ENCODE assay signal across 8 cellular contexts in genomic region chr14:99604766-99605298, GRCh38. TPM values are rescaled to one million over a fixed set of nuclear protein-coding genes. Genes with fewer than 3 reads are reported as not detected.
A peak's percentile ranks its signal among the peaks of the same experiment; 100 is the strongest.
DNase-seq lines count a peak whose midpoint lies in the region; ATAC-seq and TF ChIP-seq lines count a peak whose summit lies in the region.

No MANE protein-coding gene starts in this region.

- no peak for TF ChIP-seq CTCF in 22Rv1 (IDR thresholded peaks at IDR 0.05)
- TF ChIP-seq CTCF in GM12865 (IDR thresholded peaks at IDR 0.05; ENCODE audit: insufficient read depth, low read depth, low read length, missing control alignments) = no peak

- no peaks in the 10 kb centered on the region for H3K9me3 ChIP-seq in T-helper 17 cell (ENCODE audit: control insufficient read depth, low read length, poor library complexity, severe bottlenecking)
- no peaks in the 10 kb centered on the region for H3K9me3 ChIP-seq in endocrine pancreas (ENCODE audit: control insufficient read depth, low read length)
- no peaks in the 10 kb centered on the region for H3K9me3 ChIP-seq in muscle layer of colon (ENCODE audit: low read length)

- H3K4me1 ChIP-seq in endocrine pancreas (ENCODE audit: control insufficient read depth, insufficient read depth, low read length) (no peaks in the 10 kb centered on the region), muscle layer of colon (ENCODE audit: insufficient read depth, low read length) (peaks cover 31% of the 10 kb centered on the region)

- DNase-seq in GM12865 (ENCODE audit: low read depth) = peak; percentile 33
- DNase-seq in T-helper 17 cell = peak; percentile 22 to 35 (median 29)
- no peak for DNase-seq in putamen (ENCODE audit: low spot score)
- no peak for DNase-seq in central memory CD4-positive, alpha-beta T cell

- H3K36me3 ChIP-seq in endocrine pancreas (ENCODE audit: control insufficient read depth, insufficient read depth, low read length) (no peaks in the 10 kb centered on the region), muscle layer of colon (ENCODE audit: insufficient read depth, low read length) (no peaks in the 10 kb centered on the region)

- peaks cover 31% of the 10 kb centered on the region for H3K4me1 Mint-ChIP-seq in T-helper 17 cell

- H3K4me3 ChIP-seq in GM12865 (ENCODE audit: low read depth, low read length) (peak overlapping the region; percentile 83), endocrine pancreas (ENCODE audit: control insufficient read depth, insufficient read depth, low read length) (no peak overlapping the region), muscle layer of colon (ENCODE audit: low read depth in 1 of 2, low read length in 2 of 2) (peak overlapping the region; percentile 72 to 84)

- no peaks in the 10 kb centered on the region for H3K36me3 Mint-ChIP-seq in T-helper 17 cell (ENCODE audit: low read depth)

- peak overlapping the region; percentile 97 for H3K4me3 Mint-ChIP-seq in T-helper 17 cell

- ATAC-seq in HG03095 (IDR thresholded peaks at IDR 0.05; ENCODE audit: unreplicated experiment) (peak; percentile 18), T-helper 17 cell (peak; percentile 29)

- H3K27ac Mint-ChIP-seq in T-helper 17 cell = peak overlapping the region; percentile 97

- peak overlapping the region; percentile 76 for H3K9ac ChIP-seq in endocrine pancreas (ENCODE audit: control insufficient read depth, insufficient read depth, low read length)
- no peak overlapping the region for H3K9ac ChIP-seq in muscle layer of colon (ENCODE audit: low read length)

- no peaks in the 10 kb centered on the region for H3K27me3 Mint-ChIP-seq in T-helper 17 cell

- H3K27me3 ChIP-seq in endocrine pancreas (ENCODE audit: control insufficient read depth, insufficient read depth, low read length) (no peaks in the 10 kb centered on the region), muscle layer of colon (ENCODE audit: control insufficient read depth in 1 of 2, insufficient read depth in 2 of 2, low read length in 2 of 2) (no peaks in the 10 kb centered on the region)

- H3K27ac ChIP-seq in 22Rv1 (peak overlapping the region; percentile 91), muscle layer of colon (ENCODE audit: low read depth, low read length) (peak overlapping the region; percentile 86)

RNA-seq across cellular contexts. Expression of gene CCDC85C, which starts 0.8 kb away (rescaled TPM):
- total RNA-seq in T-helper 17 cell = 1 to 10 TPM; 8.3 to 9.3 TPM

RNA-seq across cellular contexts. Expression of gene HHIPL1, which starts 40.1 kb away (rescaled TPM):
- total RNA-seq in T-helper 17 cell = under 1 TPM; 0.12 to 0.21 TPM

Comparison
In these comparisons a context has a peak if more than half of its experiments do, and no peak if none do; other contexts are left out.
1. DNase-seq: peak in GM12865 (single experiment) and T-helper 17 cell (3 of 3); none in putamen (single experiment) and central memory CD4-positive, alpha-beta T cell (single experiment).